Comparison of ENCODE assay signal across 1 cellular context in the genomic region with DNA sequence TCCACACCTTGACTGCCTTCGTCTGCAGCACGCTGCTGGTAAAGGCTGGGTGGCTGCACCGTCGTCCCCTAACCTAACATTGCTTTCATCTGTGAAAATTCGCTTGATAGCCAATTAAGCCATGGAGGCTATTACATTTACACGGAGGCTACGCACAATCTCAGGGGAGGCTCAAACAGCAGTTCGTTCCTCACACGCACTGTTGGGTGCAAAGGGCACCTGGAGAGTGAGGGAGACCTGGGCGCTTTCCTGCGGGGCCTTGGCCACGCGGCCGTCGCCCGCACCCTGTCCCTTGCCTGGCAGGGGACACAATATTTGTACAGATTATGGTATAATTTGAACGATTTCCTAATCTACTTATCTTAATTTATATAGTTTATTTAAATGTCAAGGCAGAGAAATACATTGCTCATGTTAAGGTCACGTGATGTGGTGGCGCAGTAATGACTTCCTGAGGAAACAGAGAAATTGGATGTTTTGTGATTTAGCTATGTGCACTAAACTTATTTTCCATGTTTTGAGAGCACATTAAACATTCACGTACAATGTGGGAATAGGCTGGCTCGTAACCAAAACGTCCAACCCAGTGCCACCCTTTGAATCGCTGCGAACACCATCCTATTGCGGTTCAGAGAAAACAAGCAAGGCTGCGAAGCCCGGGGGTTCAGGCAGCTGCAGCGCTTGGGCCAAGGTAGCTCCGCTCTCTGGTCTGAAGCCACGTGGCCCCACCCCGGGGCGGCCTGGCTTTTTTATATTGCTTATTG.
TF ChIP-seq lines count a peak whose summit lies in the region.

No MANE protein-coding gene starts in this region.

TF ChIP-seq in liver, 16 proteins besides CTCF, POLR2A, EP300 and RAD21:
- TF ChIP-seq, protein P1, sequence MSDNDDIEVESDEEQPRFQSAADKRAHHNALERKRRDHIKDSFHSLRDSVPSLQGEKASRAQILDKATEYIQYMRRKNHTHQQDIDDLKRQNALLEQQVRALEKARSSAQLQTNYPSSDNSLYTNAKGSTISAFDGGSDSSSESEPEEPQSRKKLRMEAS (IDR thresholded peaks at IDR 0.05), result peak; percentile 29
- TF ChIP-seq YY1 (IDR thresholded peaks at IDR 0.05) (peak; percentile 46), HNF4A (conservative IDR thresholded peaks at IDR 0.05) (peak; percentile 47 to 54), SP1 (IDR thresholded peaks at IDR 0.05) (peak; percentile 7)
